In the genomic region with DNA sequence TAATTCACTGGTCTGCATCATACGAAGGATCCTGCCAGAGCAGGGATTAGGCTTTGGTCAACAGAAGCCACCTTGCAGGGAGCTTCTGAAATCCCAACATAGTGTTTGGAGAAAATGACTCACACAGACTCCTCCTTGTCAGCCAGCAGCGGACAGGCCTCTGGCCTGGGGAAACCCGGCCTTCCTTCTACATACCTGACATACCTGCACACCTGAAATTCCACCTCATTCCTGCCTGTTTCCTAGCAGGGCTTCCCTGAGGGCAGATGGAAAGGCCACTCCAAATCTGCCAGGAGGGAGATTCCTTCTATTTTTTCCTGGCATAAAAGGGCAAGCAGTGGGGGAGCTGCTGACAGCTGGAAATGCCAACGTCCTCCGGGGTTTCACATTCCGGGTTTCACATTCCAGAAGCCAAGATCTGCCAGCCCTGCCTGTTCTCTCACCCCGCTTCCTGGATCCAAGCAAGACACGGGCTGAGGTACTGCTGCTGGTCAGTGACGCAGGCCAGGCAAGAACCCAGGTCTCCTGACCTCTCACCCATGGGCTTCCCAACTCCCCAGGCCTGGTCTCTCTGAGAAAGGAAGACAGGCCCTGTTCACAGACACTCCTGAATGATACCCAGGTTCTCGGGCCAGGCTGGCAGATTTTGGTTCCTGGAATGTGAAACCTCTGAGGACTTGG, we compare ENCODE assay signal across 13 cellular contexts. TPM values are rescaled to one million over a fixed set of nuclear protein-coding genes. Genes with fewer than 3 reads are reported as not detected.
DNase-seq lines count a peak whose midpoint lies in the region; ATAC-seq and TF ChIP-seq lines count a peak whose summit lies in the region.
"Had no signal": no experiment of that assay in that cellular context is flagged by ENCODE, and none has a peak within 500 bp of the region (broad histone marks: within the 10 kb centered on the region; RNA-seq: fewer than 3 reads in every experiment).

No MANE protein-coding gene starts in this region.

- peak overlapping the region; percentile 95 for H3K27ac ChIP-seq in RWPE1
- H3K27ac ChIP-seq: SK-N-MC had no signal

- no peak overlapping the region for H3K4me3 ChIP-seq in fibroblast of pulmonary artery (replicated peaks; ENCODE audit: low read depth, low read length)
- H3K4me3 ChIP-seq: SK-N-MC had no signal

- CTCF ChIA-PET in RWPE1 (lab: Yijun Ruan, JAX): interaction anchor here (0.7 to 0.9 kb wide), 3 partner anchors 10 to 141 kb away, joined by 3 read pairs; no protein-coding TSS in a partner anchor

- POLR2A ChIA-PET in RWPE1 (lab: Yijun Ruan, JAX; ENCODE audit: low non-redundant PET): no interaction called here

- no peak for ATAC-seq in GM21367 (IDR thresholded peaks at IDR 0.05; ENCODE audit: unreplicated experiment)
- ATAC-seq: activated CD8-positive, alpha-beta T cell treated with anti-CD3 and anti-CD28 coated beads, Interleukin-2, amount 10 ng/mL, durations not matched to agents 7 days and 5 days had no signal

- TF ChIP-seq CTCF in RWPE1 (conservative IDR thresholded peaks at IDR 0.05; ENCODE audit: low read depth) (no peak), fibroblast of pulmonary artery (IDR thresholded peaks at IDR 0.05; ENCODE audit: low read length, missing control alignments) (no peak)

- peak; percentile 63 for DNase-seq in Daoy (ENCODE audit: low read depth)
- peak; percentile 74 for DNase-seq in RWPE1 (ENCODE audit: low spot score)
- peak; percentile 46 for DNase-seq in fibroblast of pulmonary artery (ENCODE audit: low read depth)
- peak; percentile 91 for DNase-seq in myocyte (ENCODE audit: low read depth)
- DNase-seq in DMS 273 treated with DMSO at 0.1 percent for 48 hours (lab: John Stamatoyannopoulos, UW): no peak
- no peak for DNase-seq in NCI-H2171 (lab: John Stamatoyannopoulos, UW)
- DNase-seq in effector CD8-positive, alpha-beta T cell (lab: John Stamatoyannopoulos, UW): no peak
- DNase-seq: activated CD8-positive, alpha-beta T cell treated with anti-CD3 and anti-CD28 coated beads, Interleukin-2, amount 10 ng/mL, durations not matched to agents 7 days and 5 days; stimulated activated CD4-positive, alpha-beta T cell treated with anti-CD3 and anti-CD28 coated beads, Interleukin-15, amount 100 ng/mL, for 24 hours; stimulated activated naive CD4-positive, alpha-beta T cell had no signal

RNA-seq across cellular contexts. Expression of a gene that starts 18.2 kb away (rescaled TPM):
- not detected in 2 replicates for total RNA-seq in Daoy (2014; rRNA removed; shearing (Covaris generic))
- not detected in 2 replicates for total RNA-seq in myocyte
- polyA plus RNA-seq in myocyte (2012): not detected
- total RNA-seq: activated CD8-positive, alpha-beta T cell treated with anti-CD3 and anti-CD28 coated beads, Interleukin-2, amount 10 ng/mL, durations not matched to agents 7 days and 5 days had no signal
- polyA plus RNA-seq: BJ had no signal

Comparison
In these comparisons a context has a peak if more than half of its experiments do, and no peak if none do; other contexts are left out.
1. DNase-seq: peak in Daoy (single experiment), RWPE1 (single experiment), fibroblast of pulmonary artery (single experiment) and myocyte (single experiment); none in DMS 273 treated with DMSO at 0.1 percent for 48 hours (single experiment), NCI-H2171 (single experiment) and effector CD8-positive, alpha-beta T cell (single experiment).